9 cellular contexts compared by ENCODE assay signal in genomic region chr7:56062382-56062781, GRCh38. TPM values are rescaled to one million over a fixed set of nuclear protein-coding genes. Genes with fewer than 3 reads are reported as not detected.
DNase-seq lines count a peak whose midpoint lies in the region; ATAC-seq and TF ChIP-seq lines count a peak whose summit lies in the region.
"Had no signal": no experiment of that assay in that cellular context is flagged by ENCODE, and none has a peak within 500 bp of the region (broad histone marks: within the 10 kb centered on the region; RNA-seq: fewer than 3 reads in every experiment).

No MANE protein-coding gene starts in this region.

- no peaks in the 10 kb centered on the region for H3K9me2 ChIP-seq in hepatocyte (replicated peaks; ENCODE audit: insufficient read depth)

- no peak overlapping the region for H2BK5ac ChIP-seq in mesendoderm (ENCODE audit: low read length)

- no peak for TF ChIP-seq CTCF in AG04450 (IDR thresholded peaks at IDR 0.05; ENCODE audit: low read depth, low read length)
- no peak for TF ChIP-seq CTCF in HEK293 (tag by site-specific recombination; IDR thresholded peaks at IDR 0.05)
- TF ChIP-seq CTCF in WTC11 (IDR thresholded peaks at IDR 0.05), result no peak
- TF ChIP-seq CTCF in hepatocyte (IDR thresholded peaks at IDR 0.05; ENCODE audit: poor library complexity), result no peak

- H3K9me3 ChIP-seq in AG04450 (ENCODE audit: control insufficient read depth, insufficient read depth, low read length) (no peaks in the 10 kb centered on the region; the same call in 1 of the 2 replicates), HEK293 (ENCODE audit: control insufficient read depth, insufficient read depth, low read depth, low read length) (no peaks in the 10 kb centered on the region), hepatocyte (ENCODE audit: low read depth) (no peaks in the 10 kb centered on the region)

- H3K27me3 ChIP-seq in AG04450 (ENCODE audit: control insufficient read depth, insufficient read depth, low read length) (no peaks in the 10 kb centered on the region), hepatocyte (no peaks in the 10 kb centered on the region), mesendoderm (ENCODE audit: insufficient read depth, low read length, poor library complexity) (no peaks in the 10 kb centered on the region)

- WGBS in hepatocyte (ENCODE audit: low lambda C conversion rate, missing lambda C conversion rate), result 68% methylated on average over 2 of the region's 2 CpGs
- WGBS in mesendoderm (ENCODE audit: extremely low coverage, insufficient coverage, low lambda C conversion rate), result no CpG with 5 or more reads among the region's 2 CpGs

- H3K4ac ChIP-seq in mesendoderm (ENCODE audit: low read depth, low read length), result no peak overlapping the region

- H2AFZ ChIP-seq in hepatocyte, result no peak overlapping the region

- H3K56ac ChIP-seq in mesendoderm (ENCODE audit: low read length), result no peak overlapping the region

- H3K4me1 ChIP-seq in HEK293 (ENCODE audit: control insufficient read depth, insufficient read depth, low read length) (peaks cover 11% of the 10 kb centered on the region), hepatocyte (ENCODE audit: insufficient read depth) (peaks cover 7% of the 10 kb centered on the region), mesendoderm (ENCODE audit: control insufficient read depth, low read depth, low read length) (no peaks in the 10 kb centered on the region)

- CTCF ChIA-PET in AG04450 (lab: Charles Lee) (interaction anchor here (0.8 to 4.2 kb wide), 4 partner anchors 11 to 58 kb away, joined by 3 to 55 read pairs (median 7); partner anchors contain the start of gene PHKG1), HEK293 (lab: Yijun Ruan, JAX) (interaction anchor here (1.1 kb wide), 1 partner anchor 11 kb away, joined by 4 read pairs; no protein-coding TSS in a partner anchor), WTC11 (lab: Charles Lee) (interaction anchor here (1.0 kb wide), 1 partner anchor 12 kb away, joined by 4 read pairs; no protein-coding TSS in a partner anchor)

- no peak overlapping the region for H2AK5ac ChIP-seq in mesendoderm (ENCODE audit: low read length)

- no peak overlapping the region for H4K5ac ChIP-seq in mesendoderm (ENCODE audit: low read length)

- H3K9ac ChIP-seq in mesendoderm (ENCODE audit: low read length), result no peak overlapping the region

- H3K4me2 ChIP-seq in hepatocyte, result peak overlapping the region; percentile 21
- no peak overlapping the region for H3K4me2 ChIP-seq in mesendoderm (ENCODE audit: low read length)

- H3K27me3 Mint-ChIP-seq in WTC11 (ENCODE audit: low read depth), result no peaks in the 10 kb centered on the region

- no peak overlapping the region for H3K18ac ChIP-seq in mesendoderm (ENCODE audit: low read length)

- no peak overlapping the region for H3K4me3 Mint-ChIP-seq in WTC11

- no peak overlapping the region for H2BK15ac ChIP-seq in mesendoderm (replicated peaks; ENCODE audit: low read depth)

- POLR2A ChIA-PET in AG04450 (lab: Yijun Ruan, JAX) (interaction anchor here (1.6 to 2.9 kb wide), 2 partner anchors 11 to 29 kb away, joined by 4 to 22 read pairs; partner anchors contain the start of genes CCT6A and PSPH), HEK293 (lab: Yijun Ruan, JAX) (interaction anchor here (0.6 to 5.2 kb wide), 3 partner anchors 11 to 208 kb away, joined by 4 to 70 read pairs (median 6); partner anchors contain the start of genes CCT6A and PSPH), WTC11 (lab: Charles Lee) (no interaction called here)

- H4K8ac ChIP-seq in mesendoderm (ENCODE audit: low read depth, low read length), result no peak overlapping the region

- no peaks in the 10 kb centered on the region for H4K20me1 ChIP-seq in hepatocyte (ENCODE audit: insufficient read depth, poor library complexity, severe bottlenecking)

- peaks cover 62% of the 10 kb centered on the region for H3K36me3 Mint-ChIP-seq in WTC11

- peaks cover 16% of the 10 kb centered on the region for H3K4me1 Mint-ChIP-seq in WTC11

- no peak overlapping the region for H3K27ac ChIP-seq in AG04450 (ENCODE audit: low read depth, low read length)
- H3K27ac ChIP-seq in HEK293 (ENCODE audit: extremely low read depth, low read depth, low read length), result 0 out of 2 replicates have a peak overlapping the region, but pooled peaks have one; percentile 76
- H3K27ac ChIP-seq in hepatocyte, result peak overlapping the region; percentile 93
- no peak overlapping the region for H3K27ac ChIP-seq in mesendoderm (ENCODE audit: low read depth, low read length)

- no peak overlapping the region for H3K23ac ChIP-seq in mesendoderm (ENCODE audit: low read length)

- H3K9me3 Mint-ChIP-seq in WTC11, result no peaks in the 10 kb centered on the region

- H3K27ac Mint-ChIP-seq in WTC11, result peak overlapping the region; percentile 70; the same call in 1 of the 2 replicates

- H3K79me2 ChIP-seq in hepatocyte, result peaks cover 21% of the 10 kb centered on the region
- H3K79me2 ChIP-seq in mesendoderm (ENCODE audit: control insufficient read depth, insufficient read depth, low read length), result no peaks in the 10 kb centered on the region

- peaks cover 1% of the 10 kb centered on the region for H3K79me1 ChIP-seq in mesendoderm (ENCODE audit: low read length)

- H2BK120ac ChIP-seq in mesendoderm (ENCODE audit: low read depth, low read length), result no peak overlapping the region

- H3K4me3 ChIP-seq in AG04450 (ENCODE audit: low read depth, low read length) (no peak overlapping the region), HEK293 (ENCODE audit: low read depth, low read length) (no peak overlapping the region), hepatocyte (no peak overlapping the region), mesendoderm (ENCODE audit: low read length) (no peak overlapping the region)

- peaks cover 59 to 62% of the 10 kb centered on the region in 2 experiments for H3K36me3 ChIP-seq in HEK293 (ENCODE audit: control insufficient read depth in 2 of 2, insufficient read depth in 1 of 2, low read length in 2 of 2)
- peaks cover 6% of the 10 kb centered on the region for H3K36me3 ChIP-seq in hepatocyte (replicated peaks; ENCODE audit: insufficient read depth, low read depth)
- peaks cover 11% of the 10 kb centered on the region for H3K36me3 ChIP-seq in mesendoderm (ENCODE audit: control insufficient read depth, insufficient read depth, low read length)

- DNase-seq in AG04450 (ENCODE audit: low read depth, low spot score), result peak; percentile 44
- no peak for DNase-seq in WTC11 (ENCODE audit: low spot score)
- DNase-seq in hepatocyte (ENCODE audit: low spot score), result no peak
- DNase-seq in mesendoderm, result no peak
- no peak for DNase-seq in activated CD4-positive, alpha-beta T cell treated with anti-CD3 and anti-CD28 coated beads for 48 hours
- DNase-seq: NCI-H2081 had no signal

- ATAC-seq in WTC11 (no peak), GM21447 (IDR thresholded peaks at IDR 0.05; ENCODE audit: unreplicated experiment) (no peak), GM21737 (IDR thresholded peaks at IDR 0.05; ENCODE audit: unreplicated experiment) (no peak)

TF ChIP-seq in WTC11, 78 proteins besides CTCF, POLR2A, EP300 and RAD21 (continues in another document):
- no peak for TF ChIP-seq ZNF671 (CRISPR knock-in tag; IDR thresholded peaks at IDR 0.05)
- TF ChIP-seq, protein P1, sequence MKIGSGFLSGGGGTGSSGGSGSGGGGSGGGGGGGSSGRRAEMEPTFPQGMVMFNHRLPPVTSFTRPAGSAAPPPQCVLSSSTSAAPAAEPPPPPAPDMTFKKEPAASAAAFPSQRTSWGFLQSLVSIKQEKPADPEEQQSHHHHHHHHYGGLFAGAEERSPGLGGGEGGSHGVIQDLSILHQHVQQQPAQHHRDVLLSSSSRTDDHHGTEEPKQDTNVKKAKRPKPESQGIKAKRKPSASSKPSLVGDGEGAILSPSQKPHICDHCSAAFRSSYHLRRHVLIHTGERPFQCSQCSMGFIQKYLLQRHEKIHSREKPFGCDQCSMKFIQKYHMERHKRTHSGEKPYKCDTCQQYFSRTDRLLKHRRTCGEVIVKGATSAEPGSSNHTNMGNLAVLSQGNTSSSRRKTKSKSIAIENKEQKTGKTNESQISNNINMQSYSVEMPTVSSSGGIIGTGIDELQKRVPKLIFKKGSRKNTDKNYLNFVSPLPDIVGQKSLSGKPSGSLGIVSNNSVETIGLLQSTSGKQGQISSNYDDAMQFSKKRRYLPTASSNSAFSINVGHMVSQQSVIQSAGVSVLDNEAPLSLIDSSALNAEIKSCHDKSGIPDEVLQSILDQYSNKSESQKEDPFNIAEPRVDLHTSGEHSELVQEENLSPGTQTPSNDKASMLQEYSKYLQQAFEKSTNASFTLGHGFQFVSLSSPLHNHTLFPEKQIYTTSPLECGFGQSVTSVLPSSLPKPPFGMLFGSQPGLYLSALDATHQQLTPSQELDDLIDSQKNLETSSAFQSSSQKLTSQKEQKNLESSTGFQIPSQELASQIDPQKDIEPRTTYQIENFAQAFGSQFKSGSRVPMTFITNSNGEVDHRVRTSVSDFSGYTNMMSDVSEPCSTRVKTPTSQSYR (CRISPR knock-in tag; IDR thresholded peaks at IDR 0.05), result no peak

RNA-seq across cellular contexts. Expression of gene SUMF2, which starts 1.7 kb away (rescaled TPM):
- polyA plus RNA-seq in AG04450 (2011; rRNA removed) (95.4 and 102 TPM in 2 replicates), hepatocyte (163 and 181 TPM in 2 replicates)
- polyA minus RNA-seq in AG04450 (2011; rRNA and poly(A)+ RNA removed), result 95.0 and 124 TPM in 2 replicates
- total RNA-seq in WTC11 (2021) (99.6 to 105 TPM (median 99.6 TPM) in 3 replicates), hepatocyte (139 and 161 TPM in 2 replicates)
- 27.7 TPM for polyA plus RNA-seq in mesendoderm (2013, experiment 1 of 2)
- 27.7 TPM for polyA plus RNA-seq in mesendoderm (2013, experiment 2 of 2)

RNA-seq across cellular contexts. Expression of gene CCT6A, which starts 10.8 kb away (rescaled TPM):
- polyA plus RNA-seq in AG04450 (2011; rRNA removed), result 214 and 302 TPM in 2 replicates
- polyA minus RNA-seq in AG04450 (2011; rRNA and poly(A)+ RNA removed), result 148 and 235 TPM in 2 replicates
- total RNA-seq in WTC11 (2021), result 208 to 246 TPM (median 209 TPM) in 3 replicates
- 166 and 206 TPM in 2 replicates for total RNA-seq in hepatocyte
- 121 and 131 TPM in 2 replicates for polyA plus RNA-seq in hepatocyte
- polyA plus RNA-seq in mesendoderm (2013, experiment 1 of 2), result 470 TPM
- polyA plus RNA-seq in mesendoderm (2013, experiment 2 of 2), result 462 TPM

RNA-seq across cellular contexts. Expression of gene PSPH, which starts 11.1 kb away (rescaled TPM):
- polyA plus RNA-seq in AG04450 (2011; rRNA removed) (66.0 and 66.4 TPM in 2 replicates), hepatocyte (35.5 and 48.0 TPM in 2 replicates)
- polyA minus RNA-seq in AG04450 (2011; rRNA and poly(A)+ RNA removed), result 47.2 and 47.8 TPM in 2 replicates
- total RNA-seq in WTC11 (2021) (43.7 to 49.3 TPM (median 49.2 TPM) in 3 replicates), hepatocyte (160 TPM in 2 replicates)
- 23.3 TPM for polyA plus RNA-seq in mesendoderm (2013, experiment 1 of 2)
- polyA plus RNA-seq in mesendoderm (2013, experiment 2 of 2), result 24.0 TPM

RNA-seq across cellular contexts. Expression of gene PHKG1, which starts 30.4 kb away (rescaled TPM):
- 0.20 and 0.26 TPM in 2 replicates for polyA plus RNA-seq in AG04450 (2011; rRNA removed)
- polyA minus RNA-seq in AG04450 (2011; rRNA and poly(A)+ RNA removed), result 0.17 and 0.60 TPM in 2 replicates
- total RNA-seq in WTC11 (2021), result not detected in 3 replicates
- not detected in 2 replicates for total RNA-seq in hepatocyte
- polyA plus RNA-seq in hepatocyte, result 0.13 and 0.28 TPM in 2 replicates
- polyA plus RNA-seq in mesendoderm (2013, experiment 1 of 2), result 0.10 TPM
- 0.06 TPM for polyA plus RNA-seq in mesendoderm (2013, experiment 2 of 2)

RNA-seq across cellular contexts. Expression of gene CHCHD2, which starts 43.9 kb away (rescaled TPM):
- 310 and 349 TPM in 2 replicates for polyA plus RNA-seq in AG04450 (2011; rRNA removed)
- 62.1 and 70.9 TPM in 2 replicates for polyA minus RNA-seq in AG04450 (2011; rRNA and poly(A)+ RNA removed)
- 2.2 to 2.4 TPM (median 2.2 TPM) in 3 replicates for total RNA-seq in WTC11 (2021)
- 121 and 124 TPM in 2 replicates for total RNA-seq in hepatocyte
- polyA plus RNA-seq in hepatocyte, result 173 and 189 TPM in 2 replicates
- 182 TPM for polyA plus RNA-seq in mesendoderm (2013, experiment 1 of 2)
- 181 TPM for polyA plus RNA-seq in mesendoderm (2013, experiment 2 of 2)

Comparison
In these comparisons a context has a peak if more than half of its experiments do, and no peak if none do; other contexts are left out.
1. H3K27ac ChIP-seq: peak in HEK293 (single experiment) and hepatocyte (single experiment); none in AG04450 (single experiment) and mesendoderm (single experiment).